19 cellular contexts compared by ENCODE assay signal in genomic region chr2:120667981-120668380, GRCh38.
"Had no signal": no experiment of that assay in that cellular context is flagged by ENCODE, and none has a peak within 500 bp of the region (broad histone marks: within the 10 kb centered on the region; RNA-seq: fewer than 3 reads in every experiment).

No MANE protein-coding gene starts in this region.

- ATAC-seq: foreskin keratinocyte; naive thymus-derived CD8-positive, alpha-beta T cell; sciatic nerve; stimulated activated naive B cell treated with anti-CD40 and anti-IgM and Interleukin-4, amounts not matched to agents 10 μg/mL and 1 μg/mL and 100 μg/mL, for 72 hours; stimulated activated naive CD8-positive, alpha-beta T cell treated with anti-CD3 and anti-CD28 coated beads, Interleukin-15, amount 100 ng/mL, for 72 hours had no signal

- H3K4me1 Mint-ChIP-seq: endodermal cell had no signal

- H3K4me3 Mint-ChIP-seq: endodermal cell; naive thymus-derived CD8-positive, alpha-beta T cell; neural crest cell; stimulated activated naive B cell treated with anti-CD40 and anti-IgM and Interleukin-4, amounts not matched to agents 10 μg/mL and 1 μg/mL and 100 μg/mL, for 72 hours; stimulated activated naive CD8-positive, alpha-beta T cell treated with anti-CD3 and anti-CD28 coated beads, Interleukin-15, amount 100 ng/mL, for 72 hours had no signal

- H3K36me3 ChIP-seq: thoracic aorta, transverse colon had no signal

- H3K4me3 ChIP-seq: coronary artery, skin epidermis, thoracic aorta, transverse colon had no signal

- DNase-seq: effector CD4-positive, alpha-beta T cell; endodermal cell; erythroblast; foreskin keratinocyte; kidney; mesendoderm; naive thymus-derived CD8-positive, alpha-beta T cell; posterior cingulate gyrus; stimulated activated CD4-positive, alpha-beta T cell treated with anti-CD3 and anti-CD28 coated beads, Interleukin-2, amount 100 ng/mL, for 24 hours; stimulated activated CD4-positive, alpha-beta T cell treated with anti-CD3 and anti-CD28 coated beads, Interleukin-4, amount 100 ng/mL, for 4 hours; stimulated activated naive B cell treated with anti-CD40 and anti-IgM and Interleukin-4, amounts not matched to agents 10 μg/mL and 1 μg/mL and 100 μg/mL, for 72 hours; stimulated activated naive CD8-positive, alpha-beta T cell treated with anti-CD3 and anti-CD28 coated beads, Interleukin-15, amount 100 ng/mL, for 72 hours; substantia nigra; transverse colon had no signal

- H3K27ac Mint-ChIP-seq: endodermal cell; naive thymus-derived CD8-positive, alpha-beta T cell; stimulated activated naive B cell treated with anti-CD40 and anti-IgM and Interleukin-4, amounts not matched to agents 10 μg/mL and 1 μg/mL and 100 μg/mL, for 72 hours had no signal

- H3K27ac ChIP-seq: coronary artery, foreskin keratinocyte, skin epidermis, thoracic aorta, transverse colon had no signal

- H3K4me1 ChIP-seq: foreskin keratinocyte had no signal
